ENCODE assay signal across 9 cellular contexts in the genomic region with DNA sequence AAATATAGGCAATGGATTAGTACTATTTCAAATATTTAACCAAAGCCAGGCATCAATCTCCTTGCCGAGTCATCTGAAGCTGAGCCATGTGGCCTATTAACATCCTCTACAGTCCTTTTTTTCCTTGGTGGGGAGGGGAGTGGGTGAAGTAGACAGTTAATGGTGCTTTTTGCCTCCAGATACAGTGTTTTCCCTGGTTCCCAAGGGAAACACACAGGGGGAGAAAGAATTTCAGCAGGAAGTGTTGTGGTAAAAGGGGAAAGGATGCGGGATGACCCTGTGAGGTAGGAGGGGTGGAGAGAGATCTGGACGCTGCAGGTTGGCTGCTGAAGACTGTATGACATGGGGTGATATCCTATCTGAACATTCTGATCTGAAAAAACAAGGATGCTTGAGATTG. TPM values are rescaled to one million over a fixed set of nuclear protein-coding genes. Genes with fewer than 3 reads are reported as not detected.
DNase-seq lines count a peak whose midpoint lies in the region; ATAC-seq and TF ChIP-seq lines count a peak whose summit lies in the region.
"Had no signal": no experiment of that assay in that cellular context is flagged by ENCODE, and none has a peak within 500 bp of the region (broad histone marks: within the 10 kb centered on the region; RNA-seq: fewer than 3 reads in every experiment).

No MANE protein-coding gene starts in this region.

- intact Hi-C loops in left ventricle myocardium inferior (cut with micrococcal nuclease) = no loop called here
- intact Hi-C loops in left ventricle myocardium superior (cut with micrococcal nuclease) = no loop called here
- intact Hi-C loops in uterus (cut with DNase I; ENCODE audit: low total_unique reads) = no loop called here

- peak overlapping the region in 1 of 6 donors; percentile 1 for H3K27ac Mint-ChIP-seq in immature natural killer cell

- H3K27ac ChIP-seq in left ventricle myocardium inferior (replicated peaks) (peak overlapping the region; percentile 80), brain microvascular endothelial cell (peak overlapping the region; percentile 82), uterus (peak overlapping the region; percentile 47 to 81)

- ATAC-seq in left ventricle myocardium superior (no peak), GM18519 (IDR thresholded peaks at IDR 0.05; ENCODE audit: low FRiP score, unreplicated experiment) (no peak), HG02623 (IDR thresholded peaks at IDR 0.05; ENCODE audit: unreplicated experiment) (no peak)

- no peaks in the 10 kb centered on the region for H3K9me3 ChIP-seq in left ventricle myocardium inferior (replicated peaks)
- no peaks in the 10 kb centered on the region for H3K9me3 ChIP-seq in uterus

- H3K4me3 ChIP-seq in left ventricle myocardium inferior (no peak overlapping the region), brain microvascular endothelial cell (ENCODE audit: low read depth, low read length) (no peak overlapping the region), uterus (no peak overlapping the region)

- in situ Hi-C loops in brain microvascular endothelial cell (cut with HindIII; ENCODE audit: low pct_ligation_motif_present, low sequenced_read_pairs) = loop anchor here (25.0 kb wide), 1 partner anchor 336 kb away; no protein-coding TSS in a partner anchor

- peaks cover 63% of the 10 kb centered on the region for H3K4me1 ChIP-seq in left ventricle myocardium inferior
- peaks cover 11 to 12% of the 10 kb centered on the region in 2 donors for H3K4me1 ChIP-seq in uterus

- TF ChIP-seq POLR2A in uterus (IDR thresholded peaks at IDR 0.05) = no peak

- no peak overlapping the region for H3K4me3 Mint-ChIP-seq in immature natural killer cell

- TF ChIP-seq CTCF in left ventricle myocardium inferior (IDR thresholded peaks at IDR 0.05; ENCODE audit: borderline replicate concordance) (no peak), brain microvascular endothelial cell (IDR thresholded peaks at IDR 0.05; ENCODE audit: low read depth, low read length, missing control alignments) (no peak), uterus (IDR thresholded peaks at IDR 0.05) (no peak)

- H3K27me3 Mint-ChIP-seq in immature natural killer cell (ENCODE audit: low read depth in 3 of 3) = no peaks in the 10 kb centered on the region

- DNase-seq in left ventricle myocardium inferior = no peak
- no peak for DNase-seq in left ventricle myocardium superior
- peak; percentile 99 for DNase-seq in brain microvascular endothelial cell
- peak; percentile 65 for DNase-seq in kidney tubule cell (ENCODE audit: low spot score)
- no peak for DNase-seq in uterus
- DNase-seq in immature natural killer cell = no peak
- DNase-seq: left cardiac atrium had no signal

- H3K9me3 Mint-ChIP-seq in immature natural killer cell = no peaks in the 10 kb centered on the region

- H3K36me3 Mint-ChIP-seq in immature natural killer cell = peaks cover 3 to 15% (median 4%) of the 10 kb centered on the region in 3 donors

- no peaks in the 10 kb centered on the region for H3K27me3 ChIP-seq in left ventricle myocardium inferior (ENCODE audit: low read depth)
- H3K27me3 ChIP-seq in brain microvascular endothelial cell (replicated peaks) = no peaks in the 10 kb centered on the region
- H3K27me3 ChIP-seq in uterus = no peaks in the 10 kb centered on the region

- H3K4me1 Mint-ChIP-seq in immature natural killer cell = peaks cover 6% of the 10 kb centered on the region in 2 donors

- H3K36me3 ChIP-seq in left ventricle myocardium inferior (no peaks in the 10 kb centered on the region), brain microvascular endothelial cell (replicated peaks) (no peaks in the 10 kb centered on the region), uterus (no peaks in the 10 kb centered on the region)

RNA-seq across cellular contexts. Expression of a gene that starts 9.6 kb away (rescaled TPM):
- total RNA-seq in left ventricle myocardium inferior (not detected), left ventricle myocardium superior (not detected), uterus (1 to 10 TPM in 1 of 4 donors, not detected in 3; 1.5 TPM)
- polyA plus RNA-seq in immature natural killer cell = not detected
- total RNA-seq: left cardiac atrium had no signal

RNA-seq across cellular contexts. Expression of a gene that starts 40.8 kb away (rescaled TPM):
- total RNA-seq in left ventricle myocardium inferior = 18.8 TPM
- total RNA-seq in left ventricle myocardium superior = 16.8 TPM
- total RNA-seq in uterus = 10 to 100 TPM in 3 of 4 donors, under 1 TPM in 1; 0.59 to 46.1 (median 20.9) TPM
- polyA plus RNA-seq in immature natural killer cell = 10 to 100 TPM in 2 of 3 donors, 1 to 10 TPM in 1; 7.8 to 16.1 (median 10.6) TPM

Comparison
In these comparisons a context has a peak if more than half of its experiments do, and no peak if none do; other contexts are left out.
1. DNase-seq: peak in brain microvascular endothelial cell (single experiment) and kidney tubule cell (single experiment); none in left ventricle myocardium inferior (single experiment), left ventricle myocardium superior (single experiment), uterus (0 of 2) and immature natural killer cell (0 of 3).
2. Peak in every context shown above with its lines, with median percentiles within 50 percentile points of each other: H3K27ac ChIP-seq.